In genomic region chr18:13136689-13137040, GRCh38 we compare ENCODE assay signal across 8 cellular contexts.
DNase-seq lines count a peak whose midpoint lies in the region; ATAC-seq and TF ChIP-seq lines count a peak whose summit lies in the region.

No MANE protein-coding gene starts in this region.

- peaks cover 7% of the 10 kb centered on the region; the same call in 1 of the 2 replicates for H3K9me3 ChIP-seq in AG04450 (ENCODE audit: control insufficient read depth, insufficient read depth, low read length)
- peaks cover 16% of the 10 kb centered on the region for H3K9me3 ChIP-seq in endodermal cell (ENCODE audit: control insufficient read depth, low read length)
- H3K9me3 ChIP-seq in muscle layer of colon (ENCODE audit: low read length): no peaks in the 10 kb centered on the region

- peak overlapping the region; percentile 60 for H3K4me3 Mint-ChIP-seq in endodermal cell

- POLR2A ChIA-PET in AG04450 (lab: Yijun Ruan, JAX): no interaction called here

- H3K36me3 Mint-ChIP-seq in endodermal cell (ENCODE audit: low read depth): peaks cover 9% of the 10 kb centered on the region

- H3K36me3 ChIP-seq in endodermal cell (ENCODE audit: control insufficient read depth, insufficient read depth, low read length): peaks cover under 1% of the 10 kb centered on the region
- no peaks in the 10 kb centered on the region for H3K36me3 ChIP-seq in muscle layer of colon (ENCODE audit: insufficient read depth, low read length)

- no peak overlapping the region for H3K9ac ChIP-seq in endodermal cell (ENCODE audit: extremely low read depth, low read length, poor library complexity, severe bottlenecking)
- no peak overlapping the region for H3K9ac ChIP-seq in muscle layer of colon (ENCODE audit: low read length)

- H3K4me1 ChIP-seq in endodermal cell (ENCODE audit: control insufficient read depth, insufficient read depth, low read length): no peaks in the 10 kb centered on the region
- peaks cover 5% of the 10 kb centered on the region for H3K4me1 ChIP-seq in muscle layer of colon (ENCODE audit: insufficient read depth, low read length)

- H3K27me3 Mint-ChIP-seq in endodermal cell (ENCODE audit: insufficient read depth): peaks cover 49% of the 10 kb centered on the region

- ATAC-seq in GM18907 (IDR thresholded peaks at IDR 0.05; ENCODE audit: unreplicated experiment): peak; percentile 22

- TF ChIP-seq CTCF in AG04450 (IDR thresholded peaks at IDR 0.05; ENCODE audit: low read depth, low read length): no peak
- TF ChIP-seq CTCF in endodermal cell (conservative IDR thresholded peaks at IDR 0.05): no peak

- peaks cover 3% of the 10 kb centered on the region for H3K4me1 Mint-ChIP-seq in endodermal cell

- CTCF ChIA-PET in AG04450 (lab: Charles Lee): no interaction called here

- WGBS in endodermal cell (ENCODE audit: insufficient coverage in 1 of 2, insufficient read length in 1 of 2), 2 experiments: 2 to 6% methylated on average over 18 to 35 of the region's 35 CpGs

- H3K9me3 Mint-ChIP-seq in endodermal cell: peaks cover 21% of the 10 kb centered on the region

- H3K27ac ChIP-seq in AG04450 (ENCODE audit: low read depth, low read length) (no peak overlapping the region), endodermal cell (ENCODE audit: low read depth, low read length) (peak overlapping the region; percentile 36), muscle layer of colon (ENCODE audit: low read depth, low read length) (peak overlapping the region; percentile 0)

- H3K4me3 ChIP-seq in AG04450 (ENCODE audit: low read depth, low read length) (peak overlapping the region; percentile 60), endodermal cell (ENCODE audit: low read length) (peak overlapping the region; percentile 56), muscle layer of colon (ENCODE audit: low read depth in 1 of 2, low read length in 2 of 2) (peak overlapping the region; percentile 65 to 68)

- H3K27me3 ChIP-seq in AG04450 (ENCODE audit: control insufficient read depth, insufficient read depth, low read length) (peaks cover 16% of the 10 kb centered on the region), endodermal cell (ENCODE audit: control insufficient read depth, insufficient read depth, low read length, poor library complexity, severe bottlenecking) (peaks cover 36% of the 10 kb centered on the region), muscle layer of colon (ENCODE audit: control insufficient read depth in 1 of 2, insufficient read depth in 2 of 2, low read length in 2 of 2) (peaks cover 4 to 6% of the 10 kb centered on the region in 2 donors)

- DNase-seq in AG04450 (ENCODE audit: low read depth, low spot score) (no peak), NCI-H2227 treated with DMSO at 0.1 percent for 48 hours (lab: John Stamatoyannopoulos, UW) (peak; percentile 17), endodermal cell (peak; percentile 70), NCI-H187 treated with DMSO at 0.1 percent for 48 hours (lab: John Stamatoyannopoulos, UW) (no peak), islet precursor cell (no peak), kidney glomerular epithelial cell (lab: John Stamatoyannopoulos, UW) (no peak)

- H3K27ac Mint-ChIP-seq in endodermal cell: no peak overlapping the region

Comparison
In these comparisons a context has a peak if more than half of its experiments do, and no peak if none do; other contexts are left out.
1. DNase-seq: peak in NCI-H2227 treated with DMSO at 0.1 percent for 48 hours (single experiment) and endodermal cell (single experiment); none in AG04450 (single experiment), NCI-H187 treated with DMSO at 0.1 percent for 48 hours (single experiment), islet precursor cell (single experiment) and kidney glomerular epithelial cell (single experiment).
2. Peak in every context shown above with its lines, with median percentiles within 50 percentile points of each other: H3K4me3 ChIP-seq.